21 cellular contexts compared by ENCODE assay signal in genomic region chr14:57022608-57023007, GRCh38.
"Had no signal": no experiment of that assay in that cellular context is flagged by ENCODE, and none has a peak within 500 bp of the region (broad histone marks: within the 10 kb centered on the region; RNA-seq: fewer than 3 reads in every experiment).

No MANE protein-coding gene starts in this region.

- H3K4me3 Mint-ChIP-seq: mesothelial cell of epicardium; naive B cell; naive thymus-derived CD8-positive, alpha-beta T cell had no signal

- H3K27ac Mint-ChIP-seq: mesothelial cell of epicardium; naive B cell; naive thymus-derived CD8-positive, alpha-beta T cell had no signal

- DNase-seq: dermis blood vessel endothelial cell; dorsolateral prefrontal cortex; effector CD4-positive, alpha-beta T cell; effector memory CD4-positive, alpha-beta T cell; foreskin keratinocyte; glutamatergic neuron; head of caudate nucleus; heart right ventricle; hippocampal formation; left cardiac atrium; left lung; left ventricle myocardium superior; lower lobe of right lung; mesenchymal stem cell; mucosa of descending colon; naive B cell; naive thymus-derived CD8-positive, alpha-beta T cell had no signal

- H3K4me1 ChIP-seq: esophagus muscularis mucosa, foreskin keratinocyte, gastroesophageal sphincter, heart right ventricle, left lung, lower lobe of right lung had no signal

- H3K36me3 ChIP-seq: esophagus muscularis mucosa, gastroesophageal sphincter, heart right ventricle, left lung, lower lobe of right lung had no signal

- H3K27me3 Mint-ChIP-seq: naive B cell had no signal

- H3K4me3 ChIP-seq: coronary artery, dorsolateral prefrontal cortex, esophagus muscularis mucosa, gastroesophageal sphincter, heart right ventricle, left lung, lower lobe of right lung, mucosa of descending colon had no signal

- H3K27me3 ChIP-seq: esophagus muscularis mucosa, foreskin keratinocyte, gastroesophageal sphincter, left lung had no signal

- H3K27ac ChIP-seq: coronary artery, dorsolateral prefrontal cortex, esophagus muscularis mucosa, foreskin keratinocyte, gastroesophageal sphincter, heart right ventricle, left lung, lower lobe of right lung had no signal

- H3K4me1 Mint-ChIP-seq: mesothelial cell of epicardium; naive B cell; naive thymus-derived CD8-positive, alpha-beta T cell had no signal

- H3K9me3 ChIP-seq: esophagus muscularis mucosa, gastroesophageal sphincter, left lung, lower lobe of right lung, mucosa of descending colon had no signal

- ATAC-seq: foreskin keratinocyte; gastroesophageal sphincter; heart right ventricle; left cardiac atrium; left lung; left ventricle myocardium superior; lower lobe of right lung; mucosa of descending colon; naive thymus-derived CD8-positive, alpha-beta T cell had no signal

- H3K36me3 Mint-ChIP-seq: mesothelial cell of epicardium; naive thymus-derived CD8-positive, alpha-beta T cell had no signal
